Comparison of ENCODE assay signal across 8 cellular contexts in genomic region chr2:20661028-20661980, GRCh38. TPM values are rescaled to one million over a fixed set of nuclear protein-coding genes. Genes with fewer than 3 reads are reported as not detected.
DNase-seq lines count a peak whose midpoint lies in the region; ATAC-seq and TF ChIP-seq lines count a peak whose summit lies in the region.

No MANE protein-coding gene starts in this region.

- intact Hi-C loops in CD4-positive, alpha-beta T cell (cut with DNase I, micrococcal nuclease) = loop anchor here (1.0 to 10.0 kb wide), 3 partner anchors 163 to 651 kb away; partner anchors contain the start of gene LDAH (in 1 of the 2)
- intact Hi-C loops in mucosa of descending colon (cut with DNase I, micrococcal nuclease) = no loop called here

- no peaks in the 10 kb centered on the region for H3K36me3 ChIP-seq in mucosa of descending colon (ENCODE audit: low read depth)

- H3K4me1 ChIP-seq in mucosa of descending colon (ENCODE audit: low read depth) = peaks cover 13% of the 10 kb centered on the region

- ATAC-seq in CD4-positive, alpha-beta T cell (ENCODE audit: poor library complexity) = peak; percentile 84
- peak; percentile 55 for ATAC-seq in GM19025 (IDR thresholded peaks at IDR 0.05; ENCODE audit: low read depth, unreplicated experiment)
- peak; percentile 63 for ATAC-seq in HG03378 (IDR thresholded peaks at IDR 0.05; ENCODE audit: unreplicated experiment)
- ATAC-seq in mucosa of descending colon = peak; percentile 90

- CTCF ChIA-PET in CD4-positive, alpha-beta T cell (lab: Charles Lee) = interaction anchor here (0.6 to 8.0 kb wide), 14 partner anchors 9 to 323 kb away, joined by 3 to 52 read pairs (median 3); partner anchors contain the start of genes HS1BP3 and RHOB

- POLR2A ChIA-PET in CD4-positive, alpha-beta T cell (lab: Charles Lee) = interaction anchor here (1.0 to 1.6 kb wide), 4 partner anchors 10 to 302 kb away, joined by 3 to 11 read pairs (median 5); partner anchors contain the start of genes HS1BP3 and LDAH

- H3K36me3 Mint-ChIP-seq in CD4-positive, alpha-beta T cell (ENCODE audit: low read depth) = no peaks in the 10 kb centered on the region

- no peak overlapping the region for H3K27ac Mint-ChIP-seq in CD4-positive, alpha-beta T cell

- no peaks in the 10 kb centered on the region for H3K9me3 Mint-ChIP-seq in CD4-positive, alpha-beta T cell

- peak; percentile 43 to 65 (median 53) for DNase-seq in CD4-positive, alpha-beta T cell
- DNase-seq in NCI-H748 treated with DMSO at 0.1 percent for 48 hours (lab: John Stamatoyannopoulos, UW) (peak; percentile 39), epidermal melanocyte (ENCODE audit: insufficient read length, low spot score) (peak; percentile 91), mucosa of descending colon (peak in 2 of 3 donors; percentile 72 to 75)
- DNase-seq in activated CD8-positive, alpha-beta memory T cell treated with anti-CD3 and anti-CD28 coated beads for 4 hours (ENCODE audit: low read depth in 2 of 2) = peak; percentile 24 to 48
- peak; percentile 27 to 68 (median 51) for DNase-seq in stimulated activated naive CD4-positive, alpha-beta T cell (lab: John Stamatoyannopoulos, UW)

- peak; percentile 93 for TF ChIP-seq CTCF in CD4-positive, alpha-beta T cell (IDR thresholded peaks at IDR 0.05)
- peak; percentile 90 for TF ChIP-seq CTCF in mucosa of descending colon (IDR thresholded peaks at IDR 0.05)

- no peak overlapping the region for H3K27ac ChIP-seq in CD4-positive, alpha-beta T cell (ENCODE audit: low read depth, low read length)

- H3K4me3 Mint-ChIP-seq in CD4-positive, alpha-beta T cell = no peak overlapping the region

- H3K27me3 ChIP-seq in CD4-positive, alpha-beta T cell (ENCODE audit: control insufficient read depth, insufficient read depth, low read length) = peaks cover 62% of the 10 kb centered on the region

- H3K27me3 Mint-ChIP-seq in CD4-positive, alpha-beta T cell = peaks cover 77% of the 10 kb centered on the region

- H3K9me3 ChIP-seq in CD4-positive, alpha-beta T cell (ENCODE audit: control insufficient read depth, low read length) = no peaks in the 10 kb centered on the region
- H3K9me3 ChIP-seq in mucosa of descending colon = no peaks in the 10 kb centered on the region

- peaks cover 13% of the 10 kb centered on the region for H3K4me1 Mint-ChIP-seq in CD4-positive, alpha-beta T cell (ENCODE audit: low read depth)

- H3K4me3 ChIP-seq in mucosa of descending colon = no peak overlapping the region

RNA-seq across cellular contexts. Expression of gene GDF7, which starts 5.6 kb away (rescaled TPM):
- total RNA-seq in CD4-positive, alpha-beta T cell = under 1 TPM; 0.05 to 0.14 TPM
- total RNA-seq in mucosa of descending colon = under 1 TPM; 0.14 to 0.73 (median 0.14) TPM

RNA-seq across cellular contexts. Expression of gene HS1BP3, which starts 10.4 kb away (rescaled TPM):
- total RNA-seq in CD4-positive, alpha-beta T cell = 10 to 100 TPM in 1 of 2 experiments, 1 to 10 TPM in 1; 8.8 to 10.1 TPM
- total RNA-seq in mucosa of descending colon = 10 to 100 TPM; 28.8 to 47.0 (median 29.7) TPM

Comparison
In these comparisons a context has a peak if more than half of its experiments do, and no peak if none do; other contexts are left out.
1. DNase-seq: peak in every context shown above with its lines; median percentile 91 in epidermal melanocyte; 74 in mucosa of descending colon; 53 in CD4-positive, alpha-beta T cell; 51 in stimulated activated naive CD4-positive, alpha-beta T cell; 39 in NCI-H748 treated with DMSO at 0.1 percent for 48 hours; 36 in activated CD8-positive, alpha-beta memory T cell treated with anti-CD3 and anti-CD28 coated beads for 4 hours.
2. intact Hi-C loops: an anchor here in CD4-positive, alpha-beta T cell (1.0 to 10.0 kb wide); none called in mucosa of descending colon.